In genomic region chr12:124456652-124457152, GRCh38 we compare ENCODE assay signal across 7 cellular contexts.
DNase-seq lines count a peak whose midpoint lies in the region; ATAC-seq and TF ChIP-seq lines count a peak whose summit lies in the region.

No MANE protein-coding gene starts in this region.

- CTCF ChIA-PET in MCF 10A (lab: Yijun Ruan, JAX) = interaction anchor here (0.6 kb wide), 1 partner anchor 28 kb away, joined by 3 read pairs; no protein-coding TSS in a partner anchor

- no TSS peak for BruUV-seq in MCF 10A (replicated peaks; lab: Mats Ljungman, UMichigan)

- H3K36me3 Mint-ChIP-seq in effector memory CD8-positive, alpha-beta T cell (ENCODE audit: insufficient read depth) = peaks cover 24% of the 10 kb centered on the region
- peaks cover 28% of the 10 kb centered on the region for H3K36me3 Mint-ChIP-seq in MCF 10A (ENCODE audit: insufficient read depth, unreplicated experiment)

- H3K27me3 Mint-ChIP-seq in effector memory CD8-positive, alpha-beta T cell = no peaks in the 10 kb centered on the region
- H3K27me3 Mint-ChIP-seq in MCF 10A (ENCODE audit: insufficient read depth, unreplicated experiment) = no peaks in the 10 kb centered on the region

- no peak for TF ChIP-seq CTCF in MCF 10A (IDR thresholded peaks at IDR 0.05; ENCODE audit: unreplicated experiment)

- DNase-seq in T-helper 1 cell = peak; percentile 28 to 39 (median 35)
- DNase-seq in effector memory CD8-positive, alpha-beta T cell = peak in 1 of 3 experiments; percentile 41
- DNase-seq in stimulated activated naive CD4-positive, alpha-beta T cell treated with Interleukin-2 at 50 U/mL for 16 hours (lab: John Stamatoyannopoulos, UW) = peak; percentile 41
- DNase-seq in globus pallidus (ENCODE audit: low spot score) = no peak
- DNase-seq in MCF 10A (ENCODE audit: unreplicated experiment) = no peak
- no peak for DNase-seq in NCI-H510A treated with DMSO at 0.1 percent for 48 hours (lab: John Stamatoyannopoulos, UW)

- peak overlapping the region; percentile 86 to 90 for H3K4me3 Mint-ChIP-seq in effector memory CD8-positive, alpha-beta T cell
- no peak overlapping the region for H3K4me3 Mint-ChIP-seq in MCF 10A (ENCODE audit: unreplicated experiment)

- POLR2A ChIA-PET in MCF 10A (lab: Yijun Ruan, JAX) = no interaction called here

- intact Hi-C loops in MCF 10A (cut with micrococcal nuclease) = no loop called here

- H3K27ac Mint-ChIP-seq in effector memory CD8-positive, alpha-beta T cell = peak overlapping the region; percentile 96
- no peak overlapping the region for H3K27ac Mint-ChIP-seq in MCF 10A (ENCODE audit: low read depth, unreplicated experiment)

- peaks cover 52 to 56% of the 10 kb centered on the region in 2 donors for H3K4me1 Mint-ChIP-seq in effector memory CD8-positive, alpha-beta T cell (ENCODE audit: low read depth in 2 of 2)
- peaks cover 5% of the 10 kb centered on the region for H3K4me1 Mint-ChIP-seq in MCF 10A (ENCODE audit: insufficient read depth, unreplicated experiment)

- H3K9me3 Mint-ChIP-seq in effector memory CD8-positive, alpha-beta T cell = no peaks in the 10 kb centered on the region
- no peaks in the 10 kb centered on the region for H3K9me3 Mint-ChIP-seq in MCF 10A (ENCODE audit: unreplicated experiment)

- ATAC-seq in GM19395 (IDR thresholded peaks at IDR 0.05; ENCODE audit: unreplicated experiment) = peak; percentile 27
- peak; percentile 6 for ATAC-seq in effector memory CD8-positive, alpha-beta T cell (replicated peaks)

Comparison
In these comparisons a context has a peak if more than half of its experiments do, and no peak if none do; other contexts are left out.
1. DNase-seq: peak in T-helper 1 cell (5 of 5) and stimulated activated naive CD4-positive, alpha-beta T cell treated with Interleukin-2 at 50 U/mL for 16 hours (single experiment); none in globus pallidus (single experiment), MCF 10A (single experiment) and NCI-H510A treated with DMSO at 0.1 percent for 48 hours (single experiment).